Comparison of ENCODE assay signal across 25 cellular contexts in genomic region chr16:13911871-13912270, GRCh38.
"Had no signal": no experiment of that assay in that cellular context is flagged by ENCODE, and none has a peak within 500 bp of the region (broad histone marks: within the 10 kb centered on the region; RNA-seq: fewer than 3 reads in every experiment).

No MANE protein-coding gene starts in this region.

- H3K36me3 ChIP-seq: colonic mucosa, esophagus squamous epithelium, gastrocnemius medialis, heart right ventricle, left lung, lower lobe of right lung had no signal

- FAIRE-seq: endometrium, islet of Langerhans, keratinocyte had no signal

- H3K27ac ChIP-seq: colonic mucosa, epithelial cell of prostate, gastrocnemius medialis, left lung, lower lobe of right lung had no signal

- H3K4me1 ChIP-seq: colonic mucosa, left lung, lower lobe of right lung had no signal

- ATAC-seq: effector memory CD8-positive, alpha-beta T cell; esophagus mucosa; gastrocnemius medialis; heart right ventricle; left cardiac atrium; left lung; left ventricle myocardium superior; lower lobe of right lung had no signal

- H3K4me3 ChIP-seq: colonic mucosa, esophagus squamous epithelium, gastrocnemius medialis, heart right ventricle, left lung, lower lobe of right lung had no signal

- H3K9me3 ChIP-seq: colonic mucosa, esophagus squamous epithelium, gastrocnemius medialis, left lung had no signal

- H3K27me3 ChIP-seq: colonic mucosa, esophagus squamous epithelium, gastrocnemius medialis, left lung had no signal

- DNase-seq: colonic mucosa; cortex of kidney; effector CD8-positive, alpha-beta T cell; effector memory CD8-positive, alpha-beta T cell; endodermal cell; erythroblast; esophagus squamous epithelium; foreskin fibroblast; foreskin melanocyte; gastrocnemius medialis; glutamatergic neuron; head of caudate nucleus; heart right ventricle; hippocampal formation; left cardiac atrium; left lung; left ventricle myocardium superior; lower lobe of right lung; mesenchymal stem cell; midbrain had no signal
